ENCODE assay signal across 15 cellular contexts in the genomic region with DNA sequence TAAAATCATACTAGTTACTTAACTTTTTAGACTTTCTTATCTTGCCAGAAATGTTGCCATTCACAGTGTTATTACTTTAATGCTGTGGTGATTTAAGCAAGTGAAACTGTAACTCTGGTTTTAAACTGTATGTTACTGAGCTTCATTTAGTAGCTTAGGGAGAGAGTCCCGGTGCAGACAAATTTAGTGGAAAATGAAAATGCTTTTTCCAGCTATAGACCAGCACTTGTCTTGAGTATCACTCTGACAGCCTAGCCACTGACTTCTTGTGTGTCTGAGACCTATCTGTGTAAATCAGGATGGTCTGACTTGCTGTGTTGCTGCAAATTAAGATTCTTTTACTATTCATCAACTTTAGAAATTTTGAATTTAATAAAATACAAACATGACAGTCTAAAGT.
DNase-seq lines count a peak whose midpoint lies in the region; ATAC-seq and TF ChIP-seq lines count a peak whose summit lies in the region.
"Had no signal": no experiment of that assay in that cellular context is flagged by ENCODE, and none has a peak within 500 bp of the region (broad histone marks: within the 10 kb centered on the region; RNA-seq: fewer than 3 reads in every experiment).

No MANE protein-coding gene starts in this region.

- TF ChIP-seq CTCF in Caco-2 (IDR thresholded peaks at IDR 0.05; ENCODE audit: insufficient read depth in 1 of 2, low read depth in 1 of 2, low read length in 1 of 2, severe bottlenecking in 1 of 2, unreplicated experiment in 1 of 2) = no peak
- no peak for TF ChIP-seq CTCF in brain microvascular endothelial cell (IDR thresholded peaks at IDR 0.05; ENCODE audit: low read depth, low read length, missing control alignments)
- no peak for TF ChIP-seq CTCF in right atrium auricular region (IDR thresholded peaks at IDR 0.05)
- no peak for TF ChIP-seq CTCF in sigmoid colon (IDR thresholded peaks at IDR 0.05)
- TF ChIP-seq CTCF in chondrocyte (IDR thresholded peaks at IDR 0.05) = no peak
- no peak for TF ChIP-seq CTCF in foreskin keratinocyte (conservative IDR thresholded peaks at IDR 0.05)

- no peaks in the 10 kb centered on the region for H3K27me3 ChIP-seq in Caco-2 (replicated peaks; ENCODE audit: control insufficient read depth, insufficient read depth, low read length)
- no peaks in the 10 kb centered on the region for H3K27me3 ChIP-seq in brain microvascular endothelial cell (replicated peaks)
- H3K27me3 ChIP-seq in right atrium auricular region = no peaks in the 10 kb centered on the region
- no peaks in the 10 kb centered on the region for H3K27me3 ChIP-seq in sigmoid colon
- no peaks in the 10 kb centered on the region for H3K27me3 ChIP-seq in foreskin keratinocyte

- DNase-seq in Caco-2 (no peak), brain microvascular endothelial cell (peak; percentile 1), right atrium auricular region (ENCODE audit: low spot score) (no peak), sigmoid colon (no peak), chondrocyte (ENCODE audit: low spot score) (no peak), NCI-H1694 (lab: John Stamatoyannopoulos, UW) (no peak), foreskin keratinocyte (no peak)
- DNase-seq: activated CD4-positive, alpha-beta T cell treated with anti-CD3 and anti-CD28 coated beads for 4 hours; activated T-cell treated with anti-CD3 and anti-CD28 coated beads, Interleukin-2, amount 50 U/mL, for 48 hours; NCI-H446; PC-9; stimulated activated CD4-positive, alpha-beta T cell treated with anti-CD3 and anti-CD28 coated beads, Interleukin-12 subunit alpha, Interleukin-12 subunit beta, amount 100 ng/mL, for 4 hours; T-cell had no signal

- H3K4me1 ChIP-seq in Caco-2 (no peaks in the 10 kb centered on the region), right atrium auricular region (no peaks in the 10 kb centered on the region), sigmoid colon (peaks cover 0 to 18% (median 8%) of the 10 kb centered on the region in 4 donors), foreskin keratinocyte (no peaks in the 10 kb centered on the region)

- H3K36me3 Mint-ChIP-seq in Caco-2 (ENCODE audit: insufficient read depth, unreplicated experiment) = no peaks in the 10 kb centered on the region
- no peaks in the 10 kb centered on the region for H3K36me3 Mint-ChIP-seq in chondrocyte (ENCODE audit: low read depth)
- H3K36me3 Mint-ChIP-seq: IgD-negative memory B cell, T-cell had no signal

- CTCF ChIA-PET in Caco-2 (lab: Charles Lee) = interaction anchor here (1.1 kb wide), 1 partner anchor 10 kb away, joined by 3 read pairs; no protein-coding TSS in a partner anchor

- H3K9me3 ChIP-seq in Caco-2 (no peaks in the 10 kb centered on the region), right atrium auricular region (no peaks in the 10 kb centered on the region), sigmoid colon (no peaks in the 10 kb centered on the region)

- H3K27ac Mint-ChIP-seq in Caco-2 (ENCODE audit: unreplicated experiment) (no peak overlapping the region), chondrocyte (ENCODE audit: unreplicated experiment) (no peak overlapping the region)
- H3K27ac Mint-ChIP-seq: IgD-negative memory B cell, T-cell had no signal

- peaks cover 6% of the 10 kb centered on the region for H3K4me1 Mint-ChIP-seq in Caco-2 (ENCODE audit: low read depth, unreplicated experiment)
- H3K4me1 Mint-ChIP-seq in chondrocyte (ENCODE audit: low read depth) = no peaks in the 10 kb centered on the region
- H3K4me1 Mint-ChIP-seq: T-cell had no signal

- no peak for TF ChIP-seq EP300 in sigmoid colon (IDR thresholded peaks at IDR 0.05)

- intact Hi-C loops in Caco-2 (cut with micrococcal nuclease; ENCODE audit: unreplicated experiment) = no loop called here
- intact Hi-C loops in sigmoid colon (cut with DNase I) = no loop called here

- H3K9me3 Mint-ChIP-seq in Caco-2 (ENCODE audit: unreplicated experiment) = no peaks in the 10 kb centered on the region
- H3K9me3 Mint-ChIP-seq in chondrocyte (ENCODE audit: low read depth) = no peaks in the 10 kb centered on the region
- H3K9me3 Mint-ChIP-seq: IgD-negative memory B cell, T-cell had no signal

- no peak for TF ChIP-seq POLR2A in sigmoid colon (IDR thresholded peaks at IDR 0.05)

- H3K4me3 Mint-ChIP-seq in Caco-2 (ENCODE audit: unreplicated experiment) (peak overlapping the region; percentile 32), chondrocyte (ENCODE audit: unreplicated experiment) (no peak overlapping the region)
- H3K4me3 Mint-ChIP-seq: IgD-negative memory B cell, T-cell had no signal

- H3K36me3 ChIP-seq in Caco-2 (ENCODE audit: control insufficient read depth, insufficient read depth, low read length) (no peaks in the 10 kb centered on the region), brain microvascular endothelial cell (replicated peaks) (no peaks in the 10 kb centered on the region), right atrium auricular region (no peaks in the 10 kb centered on the region), sigmoid colon (no peaks in the 10 kb centered on the region)

- H3K4me3 ChIP-seq in Caco-2 (ENCODE audit: low read depth, low read length) (no peak overlapping the region), brain microvascular endothelial cell (ENCODE audit: low read depth, low read length) (peak overlapping the region; percentile 31), right atrium auricular region (peak overlapping the region; percentile 51 to 53), sigmoid colon (peak overlapping the region; percentile 3 to 49 (median 31))
- H3K4me3 ChIP-seq: PC-9 had no signal

- BruUV-seq in Caco-2 (replicated peaks; lab: Mats Ljungman, UMichigan) = no TSS peak

- in situ Hi-C loops in brain microvascular endothelial cell (cut with HindIII; ENCODE audit: low pct_ligation_motif_present, low sequenced_read_pairs) = no loop called here

- WGBS in sigmoid colon, 2 donors = 65 to 67% methylated on average over 1 of the region's 1 CpG

- ATAC-seq in GM18867 (IDR thresholded peaks at IDR 0.05; ENCODE audit: unreplicated experiment) = no peak
- ATAC-seq in foreskin keratinocyte = no peak
- ATAC-seq: T-cell had no signal

- peaks cover 11% of the 10 kb centered on the region for H3K27me3 Mint-ChIP-seq in Caco-2 (ENCODE audit: insufficient read depth, unreplicated experiment)
- peaks cover 2% of the 10 kb centered on the region for H3K27me3 Mint-ChIP-seq in chondrocyte (ENCODE audit: low read depth)
- H3K27me3 Mint-ChIP-seq: IgD-negative memory B cell, T-cell had no signal

- H3K27ac ChIP-seq in brain microvascular endothelial cell = no peak overlapping the region
- H3K27ac ChIP-seq in right atrium auricular region = peak overlapping the region; percentile 79 to 85
- H3K27ac ChIP-seq in sigmoid colon = peak overlapping the region; percentile 10 to 76 (median 58)
- no peak overlapping the region for H3K27ac ChIP-seq in foreskin keratinocyte
- H3K27ac ChIP-seq: PC-9 had no signal

- POLR2A ChIA-PET in Caco-2 (lab: Charles Lee) = no interaction called here

Comparison
In these comparisons a context has a peak if more than half of its experiments do, and no peak if none do; other contexts are left out.
1. H3K27ac ChIP-seq: peak in right atrium auricular region (2 of 2) and sigmoid colon (4 of 4); none in brain microvascular endothelial cell (single experiment) and foreskin keratinocyte (single experiment).